ENCODE assay signal across 12 cellular contexts in genomic region chr1:156870734-156871133, GRCh38. TPM values are rescaled to one million over a fixed set of nuclear protein-coding genes. Genes with fewer than 3 reads are reported as not detected.
DNase-seq lines count a peak whose midpoint lies in the region; ATAC-seq, FAIRE-seq and TF ChIP-seq lines count a peak whose summit lies in the region.
"Had no signal": no experiment of that assay in that cellular context is flagged by ENCODE, and none has a peak within 500 bp of the region (broad histone marks: within the 10 kb centered on the region; RNA-seq: fewer than 3 reads in every experiment).

No MANE protein-coding gene starts in this region.

- H3K36me3 Mint-ChIP-seq in astrocyte (ENCODE audit: low read depth, unreplicated experiment) = peaks cover 2% of the 10 kb centered on the region
- H3K36me3 Mint-ChIP-seq: activated naive CD4-positive, alpha-beta T cell treated with anti-CD3 and anti-CD28 coated beads, Interleukin-2, amount 10 ng/mL, durations not matched to agents 7 days and 5 days; natural killer cell treated with Interleukin-12 subunit alpha and Interleukin-12 subunit beta and Interleukin-15 and Interleukin-18, amount 100 ng/mL, for 72 hours had no signal

- H2AFZ ChIP-seq in astrocyte (ENCODE audit: low read depth, low read length) = peak overlapping the region; percentile 78

- peaks cover 4% of the 10 kb centered on the region for H3K9me3 Mint-ChIP-seq in astrocyte (ENCODE audit: unreplicated experiment)
- H3K9me3 Mint-ChIP-seq: activated naive CD4-positive, alpha-beta T cell treated with anti-CD3 and anti-CD28 coated beads, Interleukin-2, amount 10 ng/mL, durations not matched to agents 7 days and 5 days; natural killer cell treated with Interleukin-12 subunit alpha and Interleukin-12 subunit beta and Interleukin-15 and Interleukin-18, amount 100 ng/mL, for 72 hours had no signal

- no peaks in the 10 kb centered on the region for H4K20me1 ChIP-seq in astrocyte (ENCODE audit: insufficient read depth, low read length)

- H3K27ac Mint-ChIP-seq in astrocyte (ENCODE audit: unreplicated experiment) = no peak overlapping the region
- H3K27ac Mint-ChIP-seq: activated naive CD4-positive, alpha-beta T cell treated with anti-CD3 and anti-CD28 coated beads, Interleukin-2, amount 10 ng/mL, durations not matched to agents 7 days and 5 days; natural killer cell treated with Interleukin-12 subunit alpha and Interleukin-12 subunit beta and Interleukin-15 and Interleukin-18, amount 100 ng/mL, for 72 hours had no signal

- peak overlapping the region; percentile 58 for H3K9ac ChIP-seq in astrocyte (ENCODE audit: low read length)

- H3K27me3 Mint-ChIP-seq in astrocyte (ENCODE audit: low read depth, unreplicated experiment) = peaks cover 40% of the 10 kb centered on the region

- ATAC-seq in left lung = no peak
- ATAC-seq in HG03354 (IDR thresholded peaks at IDR 0.05; ENCODE audit: poor library complexity, severe bottlenecking, unreplicated experiment) = no peak
- ATAC-seq: natural killer cell treated with Interleukin-12 subunit alpha and Interleukin-12 subunit beta and Interleukin-15 and Interleukin-18, amount 100 ng/mL, for 72 hours had no signal

- intact Hi-C loops in left lung (cut with DNase I) = no loop called here

- TF ChIP-seq CTCF in astrocyte (IDR thresholded peaks at IDR 0.05; ENCODE audit: insufficient read depth, low read depth, low read length) (no peak), left lung (IDR thresholded peaks at IDR 0.05) (no peak)

- DNase-seq in DMS 273 treated with DMSO at 0.1 percent for 48 hours (lab: John Stamatoyannopoulos, UW) (peak; percentile 21), LHCN-M2 (ENCODE audit: low read depth) (peak; percentile 89), astrocyte (ENCODE audit: low read depth) (peak; percentile 85), myocyte (ENCODE audit: low read depth) (peak; percentile 76), left lung (no peak)
- no peak for DNase-seq in effector CD4-positive, alpha-beta T cell
- DNase-seq: activated naive CD4-positive, alpha-beta T cell treated with anti-CD3 and anti-CD28 coated beads, Interleukin-2, amount 10 ng/mL, durations not matched to agents 7 days and 5 days; head of caudate nucleus; stimulated activated CD4-positive, alpha-beta T cell treated with anti-CD3 and anti-CD28 coated beads, Interleukin-4, amount 100 ng/mL, for 4 hours had no signal

- no peaks in the 10 kb centered on the region for H3K9me3 ChIP-seq in astrocyte (ENCODE audit: insufficient read depth, low read depth, low read length)
- no peaks in the 10 kb centered on the region for H3K9me3 ChIP-seq in left lung

- FAIRE-seq in astrocyte (lab: Jason Lieb, UNC) = peak; percentile 81

- no peaks in the 10 kb centered on the region for H3K79me2 ChIP-seq in astrocyte (ENCODE audit: insufficient read depth, low read length)

- H3K27ac ChIP-seq in astrocyte (ENCODE audit: low read depth, low read length) = peak overlapping the region; percentile 40
- no peak overlapping the region for H3K27ac ChIP-seq in left lung

- peaks cover 8% of the 10 kb centered on the region for H3K4me1 Mint-ChIP-seq in astrocyte (ENCODE audit: low read depth, unreplicated experiment)

- H3K36me3 ChIP-seq in astrocyte (ENCODE audit: insufficient read depth, low read length) = no peaks in the 10 kb centered on the region
- no peaks in the 10 kb centered on the region for H3K36me3 ChIP-seq in left lung

- H3K27me3 ChIP-seq in astrocyte (ENCODE audit: insufficient read depth, low read length) (peaks cover 7% of the 10 kb centered on the region), left lung (peaks cover 0 to 46% of the 10 kb centered on the region in 2 donors)

- H3K4me1 ChIP-seq in astrocyte (ENCODE audit: insufficient read depth, low read length) (peaks cover 14% of the 10 kb centered on the region), left lung (no peaks in the 10 kb centered on the region)

- H3K4me3 ChIP-seq in astrocyte (ENCODE audit: insufficient read depth, low read depth, low read length) (peak overlapping the region; percentile 61), left lung (no peak overlapping the region)

- H3K4me2 ChIP-seq in astrocyte (ENCODE audit: low read length) = peak overlapping the region; percentile 90

- no peak overlapping the region for H3K4me3 Mint-ChIP-seq in astrocyte (ENCODE audit: unreplicated experiment)
- H3K4me3 Mint-ChIP-seq: activated naive CD4-positive, alpha-beta T cell treated with anti-CD3 and anti-CD28 coated beads, Interleukin-2, amount 10 ng/mL, durations not matched to agents 7 days and 5 days; natural killer cell treated with Interleukin-12 subunit alpha and Interleukin-12 subunit beta and Interleukin-15 and Interleukin-18, amount 100 ng/mL, for 72 hours had no signal

RNA-seq across cellular contexts. Expression of gene NTRK1, which starts 10.1 kb away (rescaled TPM):
- total RNA-seq in LHCN-M2 (2014; rRNA removed) (0.19 TPM in 1 of 2 replicates, not detected in the other), astrocyte (0.10 and 0.27 TPM in 2 replicates), myocyte (0.10 and 2.5 TPM in 2 replicates), left lung (under 1 TPM; 0.47 to 0.97 TPM)
- not detected for polyA plus RNA-seq in LHCN-M2 (2012)
- polyA plus RNA-seq in myocyte (2012) = 0.48 TPM

RNA-seq across cellular contexts. Expression of gene INSRR, which starts 11.8 kb away (rescaled TPM):
- total RNA-seq in LHCN-M2 (2014; rRNA removed) = not detected in 2 replicates
- polyA plus RNA-seq in LHCN-M2 (2012) = not detected
- 0.05 TPM in 1 of 2 replicates, not detected in the other for total RNA-seq in astrocyte
- 0.05 TPM in 1 of 2 replicates, not detected in the other for total RNA-seq in myocyte
- polyA plus RNA-seq in myocyte (2012) = not detected
- not detected for total RNA-seq in left lung

RNA-seq across cellular contexts. Expression of gene PEAR1, which starts 22.8 kb away (rescaled TPM):
- total RNA-seq in LHCN-M2 (2014; rRNA removed) = 0.19 and 0.23 TPM in 2 replicates
- polyA plus RNA-seq in LHCN-M2 (2012) = 0.47 TPM
- total RNA-seq in astrocyte = 8.5 and 17.3 TPM in 2 replicates
- 0.05 TPM in 1 of 2 replicates, not detected in the other for total RNA-seq in myocyte
- polyA plus RNA-seq in myocyte (2012) = 0.14 TPM
- total RNA-seq in left lung = 10 to 100 TPM; 10.6 to 12.3 TPM

RNA-seq across cellular contexts. Expression of gene LRRC71, which starts 49.7 kb away (rescaled TPM):
- total RNA-seq in LHCN-M2 (2014; rRNA removed) (not detected in 2 replicates), astrocyte (0.14 TPM in 1 of 2 replicates, not detected in the other), myocyte (not detected in 2 replicates), left lung (1 to 10 TPM in 1 of 2 donors, under 1 TPM in 1; 0.38 to 3.5 TPM)
- not detected for polyA plus RNA-seq in LHCN-M2 (2012)
- polyA plus RNA-seq in myocyte (2012) = not detected
- total RNA-seq: natural killer cell treated with Interleukin-12 subunit alpha and Interleukin-12 subunit beta and Interleukin-15 and Interleukin-18, amount 100 ng/mL, for 72 hours; T-helper 2 cell treated with Interferon-gamma antibody and Interleukin-4, amounts not matched to agents 100 ng/mL and 5 ng/mL, for 36 hours had no signal

RNA-seq across cellular contexts. Expression of gene SH2D2A, which starts 54.1 kb away (rescaled TPM):
- total RNA-seq in LHCN-M2 (2014; rRNA removed) = not detected in 2 replicates
- not detected for polyA plus RNA-seq in LHCN-M2 (2012)
- total RNA-seq in astrocyte = 0.89 and 1.1 TPM in 2 replicates
- not detected in 2 replicates for total RNA-seq in myocyte
- polyA plus RNA-seq in myocyte (2012) = not detected
- 1 to 10 TPM; 1.7 to 4.4 TPM for total RNA-seq in left lung

Comparison
In these comparisons a context has a peak if more than half of its experiments do, and no peak if none do; other contexts are left out.
1. DNase-seq: peak in DMS 273 treated with DMSO at 0.1 percent for 48 hours (single experiment), LHCN-M2 (single experiment), astrocyte (single experiment) and myocyte (single experiment); none in effector CD4-positive, alpha-beta T cell (single experiment) and left lung (0 of 2).